Comparison of ENCODE assay signal across 8 cellular contexts in genomic region chr1:222654849-222655248, GRCh38. TPM values are rescaled to one million over a fixed set of nuclear protein-coding genes. Genes with fewer than 3 reads are reported as not detected.
A peak's percentile ranks its signal among the peaks of the same experiment; 100 is the strongest.
DNase-seq lines count a peak whose midpoint lies in the region; ATAC-seq, FAIRE-seq and TF ChIP-seq lines count a peak whose summit lies in the region.

No MANE protein-coding gene starts in this region.

- no peak overlapping the region for H2AFZ ChIP-seq in astrocyte (ENCODE audit: low read depth, low read length)

- H3K27ac Mint-ChIP-seq in T-helper 1 cell treated with Interleukin-12 subunit alpha and Interleukin-12 subunit beta and Interleukin-4 antibody, amounts not matched to agents 30 μg/mL and 1 μg/mL, for 36 hours: peak overlapping the region; percentile 93
- no peak overlapping the region for H3K27ac Mint-ChIP-seq in astrocyte (ENCODE audit: unreplicated experiment)

- peak overlapping the region; percentile 67 for H3K4me3 Mint-ChIP-seq in T-helper 1 cell treated with Interleukin-12 subunit alpha and Interleukin-12 subunit beta and Interleukin-4 antibody, amounts not matched to agents 30 μg/mL and 1 μg/mL, for 36 hours
- no peak overlapping the region for H3K4me3 Mint-ChIP-seq in astrocyte (ENCODE audit: unreplicated experiment)

- H3K36me3 ChIP-seq in astrocyte (ENCODE audit: insufficient read depth, low read length) (peaks cover 64% of the 10 kb centered on the region), small intestine (ENCODE audit: control insufficient read depth in 2 of 2, insufficient read depth in 2 of 2, low read length in 2 of 2) (peaks cover 12 to 22% of the 10 kb centered on the region in 2 donors)

- H3K9me3 ChIP-seq in astrocyte (ENCODE audit: insufficient read depth, low read depth, low read length) (no peaks in the 10 kb centered on the region), small intestine (ENCODE audit: control insufficient read depth, low read depth) (no peaks in the 10 kb centered on the region)

- ATAC-seq in GM18858 (IDR thresholded peaks at IDR 0.05; ENCODE audit: unreplicated experiment) (peak; percentile 95), HG03039 (IDR thresholded peaks at IDR 0.05; ENCODE audit: unreplicated experiment) (peak; percentile 85)

- no peaks in the 10 kb centered on the region for H3K27me3 ChIP-seq in astrocyte (ENCODE audit: insufficient read depth, low read length)
- H3K27me3 ChIP-seq in small intestine (ENCODE audit: control insufficient read depth in 2 of 2, insufficient read depth in 2 of 2, low read length in 2 of 2): no peaks in the 10 kb centered on the region

- no peaks in the 10 kb centered on the region for H3K9me3 Mint-ChIP-seq in T-helper 1 cell treated with Interleukin-12 subunit alpha and Interleukin-12 subunit beta and Interleukin-4 antibody, amounts not matched to agents 30 μg/mL and 1 μg/mL, for 36 hours
- H3K9me3 Mint-ChIP-seq in astrocyte (ENCODE audit: unreplicated experiment): no peaks in the 10 kb centered on the region

- peaks cover 48% of the 10 kb centered on the region for H3K4me1 Mint-ChIP-seq in T-helper 1 cell treated with Interleukin-12 subunit alpha and Interleukin-12 subunit beta and Interleukin-4 antibody, amounts not matched to agents 30 μg/mL and 1 μg/mL, for 36 hours (ENCODE audit: low read depth)
- no peaks in the 10 kb centered on the region for H3K4me1 Mint-ChIP-seq in astrocyte (ENCODE audit: low read depth, unreplicated experiment)

- WGBS in small intestine, 3 donors: 48 to 65% (median 56%) methylated on average over 5 of the region's 5 CpGs

- H3K4me3 ChIP-seq in astrocyte (ENCODE audit: insufficient read depth, low read depth, low read length) (no peak overlapping the region), small intestine (ENCODE audit: low read depth in 1 of 2, low read length in 2 of 2) (no peak overlapping the region)

- H3K4me2 ChIP-seq in astrocyte (ENCODE audit: low read length): no peak overlapping the region

- H3K79me2 ChIP-seq in astrocyte (ENCODE audit: insufficient read depth, low read length): no peaks in the 10 kb centered on the region

- H3K27me3 Mint-ChIP-seq in T-helper 1 cell treated with Interleukin-12 subunit alpha and Interleukin-12 subunit beta and Interleukin-4 antibody, amounts not matched to agents 30 μg/mL and 1 μg/mL, for 36 hours (ENCODE audit: low read depth): no peaks in the 10 kb centered on the region
- no peaks in the 10 kb centered on the region for H3K27me3 Mint-ChIP-seq in astrocyte (ENCODE audit: low read depth, unreplicated experiment)

- H3K4me1 ChIP-seq in astrocyte (ENCODE audit: insufficient read depth, low read length) (no peaks in the 10 kb centered on the region), small intestine (ENCODE audit: control insufficient read depth in 2 of 2, insufficient read depth in 1 of 2, low read depth in 1 of 2, low read length in 1 of 2) (peaks cover 0 to 2% of the 10 kb centered on the region in 2 donors)

- no peak overlapping the region for H3K9ac ChIP-seq in astrocyte (ENCODE audit: low read length)

- H4K20me1 ChIP-seq in astrocyte (ENCODE audit: insufficient read depth, low read length): no peaks in the 10 kb centered on the region

- peak; percentile 9 for DNase-seq in astrocyte (ENCODE audit: low read depth)
- peak; percentile 60 for DNase-seq in small intestine
- DNase-seq in NCI-H69 (lab: John Stamatoyannopoulos, UW): no peak
- DNase-seq in retina: no peak
- no peak for DNase-seq in SK-N-DZ (ENCODE audit: low spot score)

- FAIRE-seq in astrocyte (lab: Jason Lieb, UNC) (no peak), small intestine (lab: Jason Lieb, UNC) (peak; percentile 53)

- H3K36me3 Mint-ChIP-seq in T-helper 1 cell treated with Interleukin-12 subunit alpha and Interleukin-12 subunit beta and Interleukin-4 antibody, amounts not matched to agents 30 μg/mL and 1 μg/mL, for 36 hours (ENCODE audit: low read depth): peaks cover 78% of the 10 kb centered on the region
- H3K36me3 Mint-ChIP-seq in astrocyte (ENCODE audit: low read depth, unreplicated experiment): peaks cover 8% of the 10 kb centered on the region

- no peak for TF ChIP-seq CTCF in astrocyte (IDR thresholded peaks at IDR 0.05; ENCODE audit: insufficient read depth, low read depth, low read length)

- H3K27ac ChIP-seq in astrocyte (ENCODE audit: low read depth, low read length) (no peak overlapping the region), small intestine (ENCODE audit: low read depth in 1 of 2, low read length in 1 of 2) (no peak overlapping the region)

RNA-seq across cellular contexts. Expression of gene MIA3, which starts 37.0 kb away (rescaled TPM):
- total RNA-seq in astrocyte: 63.5 and 73.5 TPM in 2 replicates
- 10 to 100 TPM; 14.3 to 24.6 (median 21.5) TPM for polyA plus RNA-seq in small intestine
- polyA plus RNA-seq in SK-N-DZ (2014; cell fraction: cytosol; rRNA removed): 14.9 and 15.4 TPM in 2 replicates
- polyA plus RNA-seq in SK-N-DZ (2014; cell fraction: nucleus; rRNA removed): 34.5 and 45.4 TPM in 2 replicates

RNA-seq across cellular contexts. Expression of gene AIDA, which starts 57.4 kb away (rescaled TPM):
- 86.2 and 86.5 TPM in 2 replicates for total RNA-seq in astrocyte
- polyA plus RNA-seq in small intestine: 10 to 100 TPM; 26.5 to 32.3 (median 29.5) TPM
- polyA plus RNA-seq in SK-N-DZ (2014; cell fraction: cytosol; rRNA removed): 16.5 and 21.4 TPM in 2 replicates
- 11.9 and 15.7 TPM in 2 replicates for polyA plus RNA-seq in SK-N-DZ (2014; cell fraction: nucleus; rRNA removed)

RNA-seq across cellular contexts. Expression of gene BROX, which starts 57.5 kb away (rescaled TPM):
- 44.7 and 49.5 TPM in 2 replicates for total RNA-seq in astrocyte
- polyA plus RNA-seq in small intestine: 10 to 100 TPM; 22.0 to 27.7 (median 22.7) TPM
- polyA plus RNA-seq in SK-N-DZ (2014; cell fraction: cytosol; rRNA removed): 18.4 and 32.4 TPM in 2 replicates
- polyA plus RNA-seq in SK-N-DZ (2014; cell fraction: nucleus; rRNA removed): 5.2 and 13.7 TPM in 2 replicates

Comparison
In these comparisons a context has a peak if more than half of its experiments do, and no peak if none do; other contexts are left out.
1. DNase-seq: peak in astrocyte (single experiment) and small intestine (single experiment); none in NCI-H69 (single experiment), retina (single experiment) and SK-N-DZ (single experiment).